ENCODE assay signal across 29 cellular contexts in the genomic region with DNA sequence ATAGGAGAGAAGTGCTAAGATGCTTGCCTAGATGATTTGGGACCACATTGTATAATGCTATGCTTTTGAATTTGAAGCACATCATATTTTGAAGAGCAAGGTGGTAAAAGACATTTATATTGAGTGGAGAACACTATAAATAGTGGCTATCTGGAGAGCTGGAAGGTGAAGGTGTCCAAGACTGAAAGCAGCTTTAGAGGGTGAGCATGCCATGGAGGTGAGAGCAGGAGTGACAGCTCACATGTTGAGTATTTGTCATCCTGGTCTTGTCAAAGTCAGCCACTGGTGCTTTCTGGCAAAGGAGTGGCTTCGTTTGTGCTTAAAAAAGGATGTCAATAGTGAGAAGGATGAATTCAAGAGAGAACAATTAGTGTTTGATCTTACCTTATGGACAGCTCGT.
"Had no signal": no experiment of that assay in that cellular context is flagged by ENCODE, and none has a peak within 500 bp of the region (broad histone marks: within the 10 kb centered on the region; RNA-seq: fewer than 3 reads in every experiment).

No MANE protein-coding gene starts in this region.

- H3K27me3 ChIP-seq: dorsolateral prefrontal cortex, esophagus squamous epithelium had no signal

- ATAC-seq: activated CD4-positive, CD25-positive, alpha-beta regulatory T cell treated with anti-CD3 and anti-CD28 coated beads, Interleukin-2, amount 50 U/mL, for 24 hours; activated CD8-positive, alpha-beta T cell treated with anti-CD3 and anti-CD28 coated beads for 36 hours; activated T-cell treated with anti-CD3 and anti-CD28 coated beads, Interleukin-2, amount 50 U/mL, for 4 hours; activated T-helper 17 cell treated with anti-CD3 and anti-CD28 coated beads, Interleukin-2, amount 50 U/mL, for 72 hours; T-helper 17 cell had no signal

- H3K4me3 ChIP-seq: coronary artery, dorsolateral prefrontal cortex, esophagus squamous epithelium had no signal

- H3K36me3 ChIP-seq: esophagus squamous epithelium, WERI-Rb-1 had no signal

- DNase-seq: activated B cell treated with CpG ODN at 0.5 μM for 24 hours; activated CD4-positive, alpha-beta T cell treated with anti-CD3 and anti-CD28 coated beads for 48 hours; activated CD4-positive, alpha-beta T cell treated with anti-CD3 and anti-CD28 coated beads, Interleukin-2, amount 50 U/mL, for 1 hour; activated CD4-positive, alpha-beta T cell treated with anti-CD3 and anti-CD28 coated beads, Interleukin-2, amount 50 U/mL, for 48 hours; activated CD8-positive, alpha-beta memory T cell treated with anti-CD3 and anti-CD28 coated beads for 24 hours; activated CD8-positive, alpha-beta T cell treated with anti-CD3 and anti-CD28 coated beads for 36 hours; activated effector memory CD4-positive, alpha-beta T cell treated with Interleukin-2 at 50 U/mL for 16 hours; activated gamma-delta T cell treated with Interleukin-2 at 50 U/mL for 16 hours; activated naive CD4-positive, alpha-beta T cell treated with anti-CD3 and anti-CD28 coated beads, Interleukin-2, amount 50 U/mL, for 16 hours; activated naive CD4-positive, alpha-beta T cell treated with Interleukin-2 at 50 U/mL for 16 hours; activated T-cell treated with anti-CD3 and anti-CD28 coated beads, Interleukin-2, amount 50 U/mL, for 4 hours; amniotic stem cell; anterior cingulate cortex; central memory CD4-positive, alpha-beta T cell; cerebellar nuclear complex; dorsolateral prefrontal cortex; effector memory CD4-positive, alpha-beta T cell; endodermal cell; esophagus squamous epithelium; head of caudate nucleus; T-helper 1 cell; T-helper 17 cell; T1000; WERI-Rb-1 had no signal

- FAIRE-seq: astrocyte, frontal cortex had no signal

- H3K27ac ChIP-seq: coronary artery, dorsolateral prefrontal cortex, esophagus squamous epithelium, WERI-Rb-1 had no signal
